In the genomic region with DNA sequence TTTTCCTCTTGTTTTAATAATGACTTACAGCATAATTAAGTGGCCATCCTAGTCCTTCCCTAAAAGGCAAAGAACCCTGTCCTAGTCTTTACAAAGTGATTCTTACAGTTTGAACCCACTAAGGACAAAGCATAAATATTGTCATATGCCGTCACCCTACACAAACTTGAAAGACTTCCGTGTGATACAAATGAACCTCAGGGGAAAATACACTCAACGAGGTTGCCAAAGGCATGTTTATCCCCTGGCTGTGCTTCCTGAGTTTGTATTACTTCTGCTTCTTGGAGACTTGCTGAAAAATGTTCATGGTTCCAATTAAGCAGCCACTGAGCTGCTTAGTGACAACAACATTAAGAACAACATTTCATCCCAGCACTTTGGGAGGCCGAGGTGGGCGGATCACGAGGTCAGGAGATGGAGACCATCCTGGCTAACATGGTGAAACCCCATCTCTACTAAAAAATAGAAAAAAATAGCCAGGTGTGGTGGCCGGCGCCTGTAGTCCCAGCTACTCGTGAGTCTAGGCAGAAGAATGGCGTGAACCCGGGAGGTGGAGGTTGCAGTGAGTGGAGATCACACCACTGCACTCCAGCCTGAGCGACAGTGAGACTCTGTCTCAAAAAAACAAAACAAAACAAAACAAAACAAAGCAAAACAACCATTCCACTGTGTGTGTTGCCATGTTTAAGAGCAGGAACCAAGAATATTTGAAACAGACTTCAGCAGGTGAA, we compare ENCODE assay signal across 17 cellular contexts.
DNase-seq lines count a peak whose midpoint lies in the region; ATAC-seq and TF ChIP-seq lines count a peak whose summit lies in the region.
"Had no signal": no experiment of that assay in that cellular context is flagged by ENCODE, and none has a peak within 500 bp of the region (broad histone marks: within the 10 kb centered on the region; RNA-seq: fewer than 3 reads in every experiment).

No MANE protein-coding gene starts in this region.

- no peaks in the 10 kb centered on the region for H3K36me3 ChIP-seq in duodenal mucosa (ENCODE audit: control insufficient read depth in 1 of 2, insufficient read depth in 2 of 2, low read length in 2 of 2)
- H3K36me3 ChIP-seq in muscle layer of duodenum (ENCODE audit: control insufficient read depth in 1 of 2, insufficient read depth in 2 of 2, low read length in 2 of 2): no peaks in the 10 kb centered on the region
- H3K36me3 ChIP-seq: spleen had no signal

- no peak for TF ChIP-seq CTCF in AG09319 (IDR thresholded peaks at IDR 0.05; ENCODE audit: low read depth, low read length)

- peak overlapping the region; percentile 2 to 33 for H3K9ac ChIP-seq in duodenal mucosa (ENCODE audit: low read depth in 1 of 2, low read length in 2 of 2)
- H3K9ac ChIP-seq: KMS-11 had no signal

- H3K4me3 ChIP-seq in duodenal mucosa (ENCODE audit: low read depth in 1 of 2, low read length in 2 of 2) (peak overlapping the region in 1 of 2 donors; percentile 19), muscle layer of duodenum (ENCODE audit: low read depth in 1 of 2, low read length in 2 of 2) (no peak overlapping the region)
- H3K4me3 ChIP-seq: spleen had no signal

- DNase-seq in AG09319 (ENCODE audit: extremely low read depth, low read depth) (peak; percentile 25), NCI-H69 (lab: John Stamatoyannopoulos, UW) (peak; percentile 2), GM03348 (ENCODE audit: low spot score) (no peak), NCI-H2081 treated with DMSO at 0.1 percent for 48 hours (lab: John Stamatoyannopoulos, UW) (no peak)
- DNase-seq in stimulated activated CD4-positive, alpha-beta T cell treated with anti-CD3 and anti-CD28 coated beads, Interleukin-2, amount 100 ng/mL, for 48 hours: no peak
- DNase-seq: activated CD4-positive, alpha-beta memory T cell treated with anti-CD3 and anti-CD28 coated beads, Interleukin-2, amount 10 ng/mL, durations not matched to agents 7 days and 5 days; activated effector memory CD4-positive, alpha-beta T cell treated with anti-CD3 and anti-CD28 coated beads, Interleukin-2, amount 50 U/mL, for 16 hours; AML-193; EL; erythroblast; immature natural killer cell; natural killer cell; spleen had no signal

- H3K27me3 ChIP-seq in duodenal mucosa (ENCODE audit: control insufficient read depth in 1 of 2, insufficient read depth in 2 of 2, low read length in 2 of 2) (no peaks in the 10 kb centered on the region), muscle layer of duodenum (ENCODE audit: low read depth, low read length) (no peaks in the 10 kb centered on the region)

- no peak for ATAC-seq in HG03045 (IDR thresholded peaks at IDR 0.05; ENCODE audit: unreplicated experiment)
- ATAC-seq: natural killer cell had no signal

- H3K9me3 ChIP-seq in duodenal mucosa (ENCODE audit: control insufficient read depth in 1 of 2, low read length in 2 of 2) (no peaks in the 10 kb centered on the region), muscle layer of duodenum (ENCODE audit: control insufficient read depth in 1 of 2, low read length in 2 of 2) (no peaks in the 10 kb centered on the region)
- H3K9me3 ChIP-seq: spleen had no signal

- H3K27ac ChIP-seq in duodenal mucosa (ENCODE audit: low read depth, low read length): peak overlapping the region; percentile 63
- H3K27ac ChIP-seq in muscle layer of duodenum (ENCODE audit: low read length): peak overlapping the region; percentile 40
- H3K27ac ChIP-seq: KMS-11, spleen had no signal

- peaks cover 35 to 83% of the 10 kb centered on the region in 2 donors for H3K4me1 ChIP-seq in duodenal mucosa (ENCODE audit: control insufficient read depth in 1 of 2, insufficient read depth in 2 of 2, low read length in 2 of 2)
- H3K4me1 ChIP-seq in muscle layer of duodenum (ENCODE audit: control insufficient read depth in 1 of 2, insufficient read depth in 2 of 2, low read length in 2 of 2): peaks cover 0 to 9% of the 10 kb centered on the region in 2 donors
- H3K4me1 ChIP-seq: spleen had no signal

Comparison
In these comparisons a context has a peak if more than half of its experiments do, and no peak if none do; other contexts are left out.
1. DNase-seq: peak in AG09319 (single experiment) and NCI-H69 (single experiment); none in GM03348 (single experiment), stimulated activated CD4-positive, alpha-beta T cell treated with anti-CD3 and anti-CD28 coated beads, Interleukin-2, amount 100 ng/mL, for 48 hours (0 of 2) and NCI-H2081 treated with DMSO at 0.1 percent for 48 hours (single experiment).